ENCODE assay signal across 8 cellular contexts in genomic region chr22:48492371-48493320, GRCh38.
DNase-seq lines count a peak whose midpoint lies in the region; ATAC-seq and TF ChIP-seq lines count a peak whose summit lies in the region.

No MANE protein-coding gene starts in this region.

- ATAC-seq in right lobe of liver (peak; percentile 66 to 90 (median 81)), GM21515 (IDR thresholded peaks at IDR 0.05; ENCODE audit: unreplicated experiment) (no peak)

- TF ChIP-seq CTCF in RWPE1 (conservative IDR thresholded peaks at IDR 0.05; ENCODE audit: low read depth) (peak; percentile 71), colonic mucosa (IDR thresholded peaks at IDR 0.05) (peak; percentile 58), right lobe of liver (IDR thresholded peaks at IDR 0.05) (peak; percentile 58 to 71 (median 66))

- intact Hi-C loops in colonic mucosa (cut with DNase I): no loop called here
- intact Hi-C loops in right lobe of liver (cut with DNase I): no loop called here

- no peak overlapping the region for H2AFZ ChIP-seq in Karpas-422 (ENCODE audit: low read length)

- CTCF ChIA-PET in RWPE1 (lab: Yijun Ruan, JAX): interaction anchor here (0.7 kb wide), 2 partner anchors 1271 to 1811 kb away, joined by 3 read pairs; no protein-coding TSS in a partner anchor

- H3K79me2 ChIP-seq in Karpas-422 (ENCODE audit: low read length): no peaks in the 10 kb centered on the region

- no peaks in the 10 kb centered on the region for H3K9me2 ChIP-seq in Karpas-422 (replicated peaks; ENCODE audit: insufficient read depth, low read length)

- whole genome bisulfite sequencing in right lobe of liver (ENCODE audit: insufficient coverage, low coverage, low lambda C conversion rate, missing lambda C conversion rate): 10% methylated on average over 15 of the region's 19 CpGs

- H3K4me2 ChIP-seq in Karpas-422 (ENCODE audit: low read depth, low read length, poor library complexity, severe bottlenecking): peak overlapping the region; percentile 44

- H4K20me1 ChIP-seq in Karpas-422 (ENCODE audit: insufficient read depth, low read depth, low read length): no peaks in the 10 kb centered on the region

- H3K9me3 ChIP-seq in Karpas-422 (ENCODE audit: low read length) (no peaks in the 10 kb centered on the region), colonic mucosa (no peaks in the 10 kb centered on the region), right lobe of liver (no peaks in the 10 kb centered on the region)

- H3K27ac ChIP-seq in Karpas-422 (ENCODE audit: low read length): peak overlapping the region; percentile 29; the same call in 1 of the 2 replicates
- no peak overlapping the region for H3K27ac ChIP-seq in RWPE1
- H3K27ac ChIP-seq in colonic mucosa: no peak overlapping the region
- H3K27ac ChIP-seq in right lobe of liver: no peak overlapping the region
- no peak overlapping the region for H3K27ac ChIP-seq in substantia nigra (ENCODE audit: low read depth, low read length, poor library complexity, severe bottlenecking)

- no peaks in the 10 kb centered on the region for H3K36me3 ChIP-seq in Karpas-422 (ENCODE audit: insufficient read depth, low read length)
- no peaks in the 10 kb centered on the region for H3K36me3 ChIP-seq in colonic mucosa
- no peaks in the 10 kb centered on the region for H3K36me3 ChIP-seq in right lobe of liver

- H3K27me3 ChIP-seq in Karpas-422 (ENCODE audit: low read length) (no peaks in the 10 kb centered on the region), colonic mucosa (peaks cover 34% of the 10 kb centered on the region), right lobe of liver (peaks cover 0 to 9% of the 10 kb centered on the region in 2 donors)

- POLR2A ChIA-PET in RWPE1 (lab: Yijun Ruan, JAX; ENCODE audit: low non-redundant PET): no interaction called here

- no peak overlapping the region for H3K4me3 ChIP-seq in Karpas-422 (ENCODE audit: low read length)
- H3K4me3 ChIP-seq in colonic mucosa: no peak overlapping the region
- H3K4me3 ChIP-seq in right lobe of liver: no peak overlapping the region

- DNase-seq in NCI-H2081 (lab: John Stamatoyannopoulos, UW) (peak; percentile 55 to 65), NCI-H2081 treated with DMSO at 0.1 percent for 48 hours (lab: John Stamatoyannopoulos, UW) (no peak), Karpas-422 (peak; percentile 91), RWPE1 (ENCODE audit: low spot score) (peak; percentile 36), colonic mucosa (peak; percentile 49), right lobe of liver (peak; percentile 58 to 61 (median 59)), substantia nigra (lab: John Stamatoyannopoulos, UW) (peak in 35 of 49 donors; percentile 16 to 81 (median 55))

- TF ChIP-seq POLR2A in right lobe of liver (IDR thresholded peaks at IDR 0.05): no peak

- H3K9ac ChIP-seq in Karpas-422 (ENCODE audit: low read length) (no peak overlapping the region), colonic mucosa (ENCODE audit: low read depth in 2 of 2, low read length in 2 of 2) (no peak overlapping the region)

- H3K4me1 ChIP-seq in Karpas-422 (ENCODE audit: low read length): peaks cover 42% of the 10 kb centered on the region
- no peaks in the 10 kb centered on the region for H3K4me1 ChIP-seq in colonic mucosa
- H3K4me1 ChIP-seq in right lobe of liver: peaks cover 0 to 6% (median 0%) of the 10 kb centered on the region in 4 donors
